In the genomic region with DNA sequence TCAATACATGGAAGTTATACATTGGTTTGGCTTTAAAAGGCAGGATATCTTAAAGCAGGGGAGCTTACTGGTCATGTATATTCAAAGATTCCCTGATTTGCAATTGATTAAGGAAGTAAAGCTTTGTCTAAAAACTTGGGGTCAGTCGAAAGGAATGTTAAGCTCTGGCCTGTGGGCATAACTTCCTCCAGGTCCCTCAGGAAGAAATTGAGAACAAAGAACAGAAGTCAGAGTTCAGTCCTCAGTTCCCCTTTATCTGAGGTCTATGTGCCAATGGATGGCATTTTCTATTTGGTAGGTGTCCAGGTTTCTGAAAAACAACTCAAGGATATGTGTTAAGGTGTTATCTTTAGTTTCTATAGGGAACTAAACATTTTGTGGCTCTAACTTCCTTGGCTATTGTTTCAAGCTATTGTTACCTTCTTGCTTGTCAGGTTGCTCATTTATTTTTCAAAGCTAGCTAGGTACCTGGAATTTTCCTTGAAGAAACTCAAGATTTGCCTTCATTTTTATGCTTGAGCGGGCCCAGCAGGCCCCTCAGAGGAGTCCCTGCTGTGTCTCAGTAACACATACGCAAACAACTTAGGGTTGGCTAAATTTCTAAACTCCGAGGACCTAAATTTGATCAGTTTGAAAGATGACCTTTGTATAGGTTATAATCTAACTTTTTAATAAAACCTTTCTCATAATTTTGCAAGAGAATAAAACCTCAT, we compare ENCODE assay signal across 1 cellular context.
TF ChIP-seq lines count a peak whose summit lies in the region.

No MANE protein-coding gene starts in this region.

TF ChIP-seq in H1, 55 proteins besides CTCF, POLR2A, EP300 and RAD21:
- TF ChIP-seq ASH2L (IDR thresholded peaks at IDR 0.05; ENCODE audit: low read length), result peak; percentile 28
- TF ChIP-seq BACH1 (IDR thresholded peaks at IDR 0.05; ENCODE audit: low read length), result no peak
- TF ChIP-seq EGR1 (IDR thresholded peaks at IDR 0.05; ENCODE audit: borderline replicate concordance, low read depth, low read length), result no peak
- no peak for TF ChIP-seq BCL11A (IDR thresholded peaks at IDR 0.05; ENCODE audit: low read depth in 2 of 2, low read length in 2 of 2)
- no peak for TF ChIP-seq RFX5 (IDR thresholded peaks at IDR 0.05; ENCODE audit: borderline replicate concordance, low read depth, low read length)
- TF ChIP-seq, protein P1, sequence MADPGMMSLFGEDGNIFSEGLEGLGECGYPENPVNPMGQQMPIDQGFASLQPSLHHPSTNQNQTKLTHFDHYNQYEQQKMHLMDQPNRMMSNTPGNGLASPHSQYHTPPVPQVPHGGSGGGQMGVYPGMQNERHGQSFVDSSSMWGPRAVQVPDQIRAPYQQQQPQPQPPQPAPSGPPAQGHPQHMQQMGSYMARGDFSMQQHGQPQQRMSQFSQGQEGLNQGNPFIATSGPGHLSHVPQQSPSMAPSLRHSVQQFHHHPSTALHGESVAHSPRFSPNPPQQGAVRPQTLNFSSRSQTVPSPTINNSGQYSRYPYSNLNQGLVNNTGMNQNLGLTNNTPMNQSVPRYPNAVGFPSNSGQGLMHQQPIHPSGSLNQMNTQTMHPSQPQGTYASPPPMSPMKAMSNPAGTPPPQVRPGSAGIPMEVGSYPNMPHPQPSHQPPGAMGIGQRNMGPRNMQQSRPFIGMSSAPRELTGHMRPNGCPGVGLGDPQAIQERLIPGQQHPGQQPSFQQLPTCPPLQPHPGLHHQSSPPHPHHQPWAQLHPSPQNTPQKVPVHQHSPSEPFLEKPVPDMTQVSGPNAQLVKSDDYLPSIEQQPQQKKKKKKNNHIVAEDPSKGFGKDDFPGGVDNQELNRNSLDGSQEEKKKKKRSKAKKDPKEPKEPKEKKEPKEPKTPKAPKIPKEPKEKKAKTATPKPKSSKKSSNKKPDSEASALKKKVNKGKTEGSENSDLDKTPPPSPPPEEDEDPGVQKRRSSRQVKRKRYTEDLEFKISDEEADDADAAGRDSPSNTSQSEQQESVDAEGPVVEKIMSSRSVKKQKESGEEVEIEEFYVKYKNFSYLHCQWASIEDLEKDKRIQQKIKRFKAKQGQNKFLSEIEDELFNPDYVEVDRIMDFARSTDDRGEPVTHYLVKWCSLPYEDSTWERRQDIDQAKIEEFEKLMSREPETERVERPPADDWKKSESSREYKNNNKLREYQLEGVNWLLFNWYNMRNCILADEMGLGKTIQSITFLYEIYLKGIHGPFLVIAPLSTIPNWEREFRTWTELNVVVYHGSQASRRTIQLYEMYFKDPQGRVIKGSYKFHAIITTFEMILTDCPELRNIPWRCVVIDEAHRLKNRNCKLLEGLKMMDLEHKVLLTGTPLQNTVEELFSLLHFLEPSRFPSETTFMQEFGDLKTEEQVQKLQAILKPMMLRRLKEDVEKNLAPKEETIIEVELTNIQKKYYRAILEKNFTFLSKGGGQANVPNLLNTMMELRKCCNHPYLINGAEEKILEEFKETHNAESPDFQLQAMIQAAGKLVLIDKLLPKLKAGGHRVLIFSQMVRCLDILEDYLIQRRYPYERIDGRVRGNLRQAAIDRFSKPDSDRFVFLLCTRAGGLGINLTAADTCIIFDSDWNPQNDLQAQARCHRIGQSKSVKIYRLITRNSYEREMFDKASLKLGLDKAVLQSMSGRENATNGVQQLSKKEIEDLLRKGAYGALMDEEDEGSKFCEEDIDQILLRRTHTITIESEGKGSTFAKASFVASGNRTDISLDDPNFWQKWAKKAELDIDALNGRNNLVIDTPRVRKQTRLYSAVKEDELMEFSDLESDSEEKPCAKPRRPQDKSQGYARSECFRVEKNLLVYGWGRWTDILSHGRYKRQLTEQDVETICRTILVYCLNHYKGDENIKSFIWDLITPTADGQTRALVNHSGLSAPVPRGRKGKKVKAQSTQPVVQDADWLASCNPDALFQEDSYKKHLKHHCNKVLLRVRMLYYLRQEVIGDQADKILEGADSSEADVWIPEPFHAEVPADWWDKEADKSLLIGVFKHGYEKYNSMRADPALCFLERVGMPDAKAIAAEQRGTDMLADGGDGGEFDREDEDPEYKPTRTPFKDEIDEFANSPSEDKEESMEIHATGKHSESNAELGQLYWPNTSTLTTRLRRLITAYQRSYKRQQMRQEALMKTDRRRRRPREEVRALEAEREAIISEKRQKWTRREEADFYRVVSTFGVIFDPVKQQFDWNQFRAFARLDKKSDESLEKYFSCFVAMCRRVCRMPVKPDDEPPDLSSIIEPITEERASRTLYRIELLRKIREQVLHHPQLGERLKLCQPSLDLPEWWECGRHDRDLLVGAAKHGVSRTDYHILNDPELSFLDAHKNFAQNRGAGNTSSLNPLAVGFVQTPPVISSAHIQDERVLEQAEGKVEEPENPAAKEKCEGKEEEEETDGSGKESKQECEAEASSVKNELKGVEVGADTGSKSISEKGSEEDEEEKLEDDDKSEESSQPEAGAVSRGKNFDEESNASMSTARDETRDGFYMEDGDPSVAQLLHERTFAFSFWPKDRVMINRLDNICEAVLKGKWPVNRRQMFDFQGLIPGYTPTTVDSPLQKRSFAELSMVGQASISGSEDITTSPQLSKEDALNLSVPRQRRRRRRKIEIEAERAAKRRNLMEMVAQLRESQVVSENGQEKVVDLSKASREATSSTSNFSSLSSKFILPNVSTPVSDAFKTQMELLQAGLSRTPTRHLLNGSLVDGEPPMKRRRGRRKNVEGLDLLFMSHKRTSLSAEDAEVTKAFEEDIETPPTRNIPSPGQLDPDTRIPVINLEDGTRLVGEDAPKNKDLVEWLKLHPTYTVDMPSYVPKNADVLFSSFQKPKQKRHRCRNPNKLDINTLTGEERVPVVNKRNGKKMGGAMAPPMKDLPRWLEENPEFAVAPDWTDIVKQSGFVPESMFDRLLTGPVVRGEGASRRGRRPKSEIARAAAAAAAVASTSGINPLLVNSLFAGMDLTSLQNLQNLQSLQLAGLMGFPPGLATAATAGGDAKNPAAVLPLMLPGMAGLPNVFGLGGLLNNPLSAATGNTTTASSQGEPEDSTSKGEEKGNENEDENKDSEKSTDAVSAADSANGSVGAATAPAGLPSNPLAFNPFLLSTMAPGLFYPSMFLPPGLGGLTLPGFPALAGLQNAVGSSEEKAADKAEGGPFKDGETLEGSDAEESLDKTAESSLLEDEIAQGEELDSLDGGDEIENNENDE (IDR thresholded peaks at IDR 0.05; ENCODE audit: insufficient replicate concordance, low read length), result peak; percentile 66
- TF ChIP-seq CREB1 (IDR thresholded peaks at IDR 0.05), result no peak
- TF ChIP-seq KDM4A (IDR thresholded peaks at IDR 0.05; ENCODE audit: low read depth, low read length, severe bottlenecking), result no peak
- no peak for TF ChIP-seq SP1 (IDR thresholded peaks at IDR 0.05; ENCODE audit: low read depth, low read length)
